ENCODE assay signal across 17 cellular contexts in the genomic region with DNA sequence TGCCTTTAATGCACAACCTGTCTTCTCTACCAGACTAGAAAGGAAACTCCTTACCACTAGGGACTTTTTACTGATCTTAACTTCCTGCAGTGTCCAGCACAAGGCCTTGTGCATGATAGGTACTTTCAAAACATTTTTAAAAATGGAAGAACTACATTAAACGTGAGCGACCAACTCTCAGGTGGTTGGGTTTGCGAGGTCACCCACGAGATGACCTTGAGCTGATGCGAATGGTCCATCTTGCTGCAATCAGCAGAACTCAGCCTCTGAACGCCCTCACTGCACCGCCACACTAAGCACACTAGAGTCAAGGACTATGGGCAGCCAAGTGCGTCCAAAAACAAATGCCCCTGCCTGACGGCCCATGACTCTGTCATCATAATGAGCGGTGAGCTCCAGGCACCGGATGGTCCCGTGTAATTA. TPM values are rescaled to one million over a fixed set of nuclear protein-coding genes. Genes with fewer than 3 reads are reported as not detected.
DNase-seq lines count a peak whose midpoint lies in the region; ATAC-seq and TF ChIP-seq lines count a peak whose summit lies in the region.
"Had no signal": no experiment of that assay in that cellular context is flagged by ENCODE, and none has a peak within 500 bp of the region (broad histone marks: within the 10 kb centered on the region; RNA-seq: fewer than 3 reads in every experiment).

No MANE protein-coding gene starts in this region.

- peak; percentile 65 for ATAC-seq in GM18873 (IDR thresholded peaks at IDR 0.05; ENCODE audit: low FRiP score, unreplicated experiment)
- peak; percentile 53 for ATAC-seq in GM21723 (IDR thresholded peaks at IDR 0.05; ENCODE audit: unreplicated experiment)
- peak; percentile 65 for ATAC-seq in HG03520 (IDR thresholded peaks at IDR 0.05; ENCODE audit: unreplicated experiment)
- no peak for ATAC-seq in GM18519 (IDR thresholded peaks at IDR 0.05; ENCODE audit: low FRiP score, unreplicated experiment)

- POLR2A ChIA-PET in RWPE1 (lab: Yijun Ruan, JAX; ENCODE audit: low non-redundant PET): no interaction called here

- no peak overlapping the region for H3K27ac ChIP-seq in RWPE1
- H3K27ac ChIP-seq: brain microvascular endothelial cell, left lung, Peyer's patch, skin epidermis had no signal

- DNase-seq in renal cortical epithelial cell (ENCODE audit: low read depth) (peak; percentile 41), RWPE1 (ENCODE audit: low spot score) (no peak), NCI-H524 treated with DMSO at 0.1 percent for 48 hours (lab: John Stamatoyannopoulos, UW) (no peak)
- DNase-seq: left lung, Peyer's patch had no signal

- no peak for TF ChIP-seq CTCF in RWPE1 (conservative IDR thresholded peaks at IDR 0.05; ENCODE audit: low read depth)

- CTCF ChIA-PET in RWPE1 (lab: Yijun Ruan, JAX): interaction anchor here (0.5 to 1.7 kb wide), 5 partner anchors 16 to 900 kb away, joined by 3 to 8 read pairs (median 3); no protein-coding TSS in a partner anchor

RNA-seq across cellular contexts. Expression of gene PTF1A, which starts 34.9 kb away (rescaled TPM):
- total RNA-seq in renal cortical epithelial cell: not detected in 2 replicates
- total RNA-seq: activated CD8-positive, alpha-beta T cell treated with anti-CD3 and anti-CD28 coated beads, Interleukin-2, amount 10 ng/mL, durations not matched to agents 7 days and 5 days; endodermal cell; glomerular endothelial cell; GM23338; left lung; MCF 10A; Peyer's patch; temporal lobe had no signal
